22 cellular contexts compared by ENCODE assay signal in genomic region chr12:16763901-16764300, GRCh38.
"Had no signal": no experiment of that assay in that cellular context is flagged by ENCODE, and none has a peak within 500 bp of the region (broad histone marks: within the 10 kb centered on the region; RNA-seq: fewer than 3 reads in every experiment).

No MANE protein-coding gene starts in this region.

- DNase-seq: activated CD4-positive, alpha-beta T cell treated with anti-CD3 and anti-CD28 coated beads for 1 hour; activated CD4-positive, alpha-beta T cell treated with anti-CD3 and anti-CD28 coated beads, Interleukin-2, amount 50 U/mL, for 1 hour; activated CD8-positive, alpha-beta T cell treated with anti-CD3 and anti-CD28 coated beads, Interleukin-2, amount 10 ng/mL, durations not matched to agents 7 days and 5 days; activated gamma-delta T cell treated with Interleukin-2 at 50 U/mL for 16 hours; cerebellar nuclear complex; cortex of kidney; foreskin fibroblast; left ventricle myocardium inferior; midbrain; occipital lobe; sigmoid colon; spleen; stimulated activated CD4-positive, alpha-beta T cell treated with anti-CD3 and anti-CD28 coated beads, Interleukin-4, amount 100 ng/mL, for 1 hour; stimulated activated naive CD4-positive, alpha-beta T cell; T-helper 9 cell; testis; trophoblast cell; uterus had no signal

- H3K4me3 ChIP-seq: ascending aorta, hepatocyte, left ventricle myocardium inferior, sigmoid colon, spleen, testis, uterus had no signal

- H3K79me2 ChIP-seq: hepatocyte had no signal

- H3K4me1 ChIP-seq: ascending aorta, left ventricle myocardium inferior, sigmoid colon, spleen, testis, uterus had no signal

- H3K9me3 ChIP-seq: ascending aorta, sigmoid colon, testis, uterus had no signal

- H3K4me2 ChIP-seq: hepatocyte had no signal

- H3K27me3 ChIP-seq: ascending aorta, hepatocyte, sigmoid colon, spleen, testis, uterus had no signal

- H3K36me3 ChIP-seq: ascending aorta, left ventricle myocardium inferior, sigmoid colon, spleen, uterus had no signal

- H3K27ac ChIP-seq: ascending aorta, epithelial cell of prostate, hepatocyte, left ventricle myocardium inferior, sigmoid colon, spleen, testis, uterus had no signal

- ATAC-seq: activated CD8-positive, alpha-beta T cell treated with anti-CD3 and anti-CD28 coated beads, Interleukin-2, amount 10 ng/mL, durations not matched to agents 7 days and 5 days; activated naive CD4-positive, alpha-beta T cell treated with anti-CD3 and anti-CD28 coated beads, Interleukin-2, amount 50 U/mL, for 72 hours had no signal

- H2AFZ ChIP-seq: hepatocyte had no signal
